ENCODE assay signal across 1 cellular context in the genomic region with DNA sequence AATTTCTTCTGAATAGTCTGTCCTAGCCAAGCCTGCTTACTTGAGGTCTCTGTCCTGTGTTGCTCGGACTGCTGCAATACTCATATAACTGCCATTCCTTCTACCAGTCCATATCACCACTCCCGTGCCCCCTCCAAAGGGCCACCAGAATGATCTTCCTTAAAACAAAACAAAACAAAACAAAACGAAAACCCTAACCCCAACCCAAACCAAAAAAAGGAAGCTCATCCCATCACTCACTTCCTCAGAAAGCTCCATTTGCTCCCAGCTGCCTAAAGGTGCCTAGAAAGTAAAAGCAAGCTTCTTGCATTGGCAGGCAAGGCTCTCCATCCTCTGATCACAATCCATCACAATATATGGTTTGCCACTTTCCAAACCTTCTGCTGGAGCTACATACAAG.
TF ChIP-seq lines count a peak whose summit lies in the region.

No MANE protein-coding gene starts in this region.

TF ChIP-seq in GM23338, 12 proteins besides CTCF, POLR2A, EP300 and RAD21 (continued from another document):
- TF ChIP-seq, protein P1, sequence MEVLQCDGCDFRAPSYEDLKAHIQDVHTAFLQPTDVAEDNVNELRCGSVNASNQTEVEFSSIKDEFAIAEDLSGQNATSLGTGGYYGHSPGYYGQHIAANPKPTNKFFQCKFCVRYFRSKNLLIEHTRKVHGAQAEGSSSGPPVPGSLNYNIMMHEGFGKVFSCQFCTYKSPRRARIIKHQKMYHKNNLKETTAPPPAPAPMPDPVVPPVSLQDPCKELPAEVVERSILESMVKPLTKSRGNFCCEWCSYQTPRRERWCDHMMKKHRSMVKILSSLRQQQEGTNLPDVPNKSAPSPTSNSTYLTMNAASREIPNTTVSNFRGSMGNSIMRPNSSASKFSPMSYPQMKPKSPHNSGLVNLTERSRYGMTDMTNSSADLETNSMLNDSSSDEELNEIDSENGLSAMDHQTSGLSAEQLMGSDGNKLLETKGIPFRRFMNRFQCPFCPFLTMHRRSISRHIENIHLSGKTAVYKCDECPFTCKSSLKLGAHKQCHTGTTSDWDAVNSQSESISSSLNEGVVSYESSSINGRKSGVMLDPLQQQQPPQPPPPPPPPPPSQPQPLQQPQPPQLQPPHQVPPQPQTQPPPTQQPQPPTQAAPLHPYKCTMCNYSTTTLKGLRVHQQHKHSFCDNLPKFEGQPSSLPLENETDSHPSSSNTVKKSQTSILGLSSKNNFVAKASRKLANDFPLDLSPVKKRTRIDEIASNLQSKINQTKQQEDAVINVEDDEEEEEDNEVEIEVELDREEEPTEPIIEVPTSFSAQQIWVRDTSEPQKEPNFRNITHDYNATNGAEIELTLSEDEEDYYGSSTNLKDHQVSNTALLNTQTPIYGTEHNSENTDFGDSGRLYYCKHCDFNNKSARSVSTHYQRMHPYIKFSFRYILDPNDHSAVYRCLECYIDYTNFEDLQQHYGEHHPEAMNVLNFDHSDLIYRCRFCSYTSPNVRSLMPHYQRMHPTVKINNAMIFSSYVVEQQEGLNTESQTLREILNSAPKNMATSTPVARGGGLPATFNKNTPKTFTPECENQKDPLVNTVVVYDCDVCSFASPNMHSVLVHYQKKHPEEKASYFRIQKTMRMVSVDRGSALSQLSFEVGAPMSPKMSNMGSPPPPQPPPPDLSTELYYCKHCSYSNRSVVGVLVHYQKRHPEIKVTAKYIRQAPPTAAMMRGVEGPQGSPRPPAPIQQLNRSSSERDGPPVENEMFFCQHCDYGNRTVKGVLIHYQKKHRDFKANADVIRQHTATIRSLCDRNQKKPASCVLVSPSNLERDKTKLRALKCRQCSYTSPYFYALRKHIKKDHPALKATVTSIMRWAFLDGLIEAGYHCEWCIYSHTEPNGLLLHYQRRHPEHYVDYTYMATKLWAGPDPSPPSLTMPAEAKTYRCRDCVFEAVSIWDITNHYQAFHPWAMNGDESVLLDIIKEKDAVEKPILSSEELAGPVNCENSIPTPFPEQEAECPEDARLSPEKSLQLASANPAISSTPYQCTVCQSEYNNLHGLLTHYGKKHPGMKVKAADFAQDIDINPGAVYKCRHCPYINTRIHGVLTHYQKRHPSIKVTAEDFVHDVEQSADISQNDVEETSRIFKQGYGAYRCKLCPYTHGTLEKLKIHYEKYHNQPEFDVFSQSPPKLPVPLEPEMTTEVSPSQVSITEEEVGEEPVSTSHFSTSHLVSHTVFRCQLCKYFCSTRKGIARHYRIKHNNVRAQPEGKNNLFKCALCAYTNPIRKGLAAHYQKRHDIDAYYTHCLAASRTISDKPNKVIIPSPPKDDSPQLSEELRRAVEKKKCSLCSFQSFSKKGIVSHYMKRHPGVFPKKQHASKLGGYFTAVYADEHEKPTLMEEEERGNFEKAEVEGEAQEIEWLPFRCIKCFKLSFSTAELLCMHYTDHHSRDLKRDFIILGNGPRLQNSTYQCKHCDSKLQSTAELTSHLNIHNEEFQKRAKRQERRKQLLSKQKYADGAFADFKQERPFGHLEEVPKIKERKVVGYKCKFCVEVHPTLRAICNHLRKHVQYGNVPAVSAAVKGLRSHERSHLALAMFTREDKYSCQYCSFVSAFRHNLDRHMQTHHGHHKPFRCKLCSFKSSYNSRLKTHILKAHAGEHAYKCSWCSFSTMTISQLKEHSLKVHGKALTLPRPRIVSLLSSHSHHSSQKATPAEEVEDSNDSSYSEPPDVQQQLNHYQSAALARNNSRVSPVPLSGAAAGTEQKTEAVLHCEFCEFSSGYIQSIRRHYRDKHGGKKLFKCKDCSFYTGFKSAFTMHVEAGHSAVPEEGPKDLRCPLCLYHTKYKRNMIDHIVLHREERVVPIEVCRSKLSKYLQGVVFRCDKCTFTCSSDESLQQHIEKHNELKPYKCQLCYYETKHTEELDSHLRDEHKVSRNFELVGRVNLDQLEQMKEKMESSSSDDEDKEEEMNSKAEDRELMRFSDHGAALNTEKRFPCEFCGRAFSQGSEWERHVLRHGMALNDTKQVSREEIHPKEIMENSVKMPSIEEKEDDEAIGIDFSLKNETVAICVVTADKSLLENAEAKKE (CRISPR knock-in tag; IDR thresholded peaks at IDR 0.05) = no peak
- TF ChIP-seq NANOG (IDR thresholded peaks at IDR 0.05; ENCODE audit: borderline replicate concordance) = no peak
- no peak for TF ChIP-seq JUNB (IDR thresholded peaks at IDR 0.05; ENCODE audit: unreplicated experiment)
- TF ChIP-seq EZH2phosphoT487 (IDR thresholded peaks at IDR 0.05; ENCODE audit: unreplicated experiment) = no peak
- no peak for TF ChIP-seq STAT1 (IDR thresholded peaks at IDR 0.05; ENCODE audit: unreplicated experiment)
- TF ChIP-seq EZH2 (IDR thresholded peaks at IDR 0.05; ENCODE audit: low read depth, unreplicated experiment) = no peak
- TF ChIP-seq ZNF331 (CRISPR knock-in tag; IDR thresholded peaks at IDR 0.05; ENCODE audit: low read depth) = no peak
